ENCODE assay signal across 11 cellular contexts in the genomic region with DNA sequence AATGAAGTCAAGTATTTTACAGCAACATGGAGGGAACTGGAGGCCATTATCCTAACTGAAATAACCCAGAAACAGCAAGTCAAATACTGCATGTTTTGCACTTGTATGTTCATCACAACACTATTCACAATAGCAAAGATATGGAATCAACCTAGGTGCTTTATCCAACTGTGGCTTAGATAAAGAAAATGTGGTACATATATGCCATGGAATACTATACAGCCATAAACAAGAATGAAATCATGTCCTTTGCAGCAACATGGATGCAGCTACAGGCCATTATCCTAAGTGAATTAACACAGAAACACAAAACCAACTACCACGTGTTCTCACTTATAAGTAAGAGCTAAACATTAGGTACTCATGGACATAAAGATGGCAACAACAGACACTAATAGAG.
"Had no signal": no experiment of that assay in that cellular context is flagged by ENCODE, and none has a peak within 500 bp of the region (broad histone marks: within the 10 kb centered on the region; RNA-seq: fewer than 3 reads in every experiment).

No MANE protein-coding gene starts in this region.

- H3K27ac ChIP-seq: GM23248 had no signal

- H3K9me3 ChIP-seq: HAP-1 had no signal

- ATAC-seq: GM23338, HCT116 had no signal

- H3K9ac ChIP-seq: GM23248 had no signal

- H3K36me3 ChIP-seq: HAP-1 had no signal

- H3K4me2 ChIP-seq: GM23338 had no signal

- FAIRE-seq: H1, H54 had no signal

- H3K4me3 ChIP-seq: GM23248, GM23338, HAP-1 had no signal

- H2AFZ ChIP-seq: GM23248, GM23338 had no signal

- DNase-seq: GM23248, GOT3, H7, H9, HCEC 1CT, HFFc6 had no signal
